Comparison of ENCODE assay signal across 14 cellular contexts in genomic region chrX:22758807-22759481, GRCh38.
DNase-seq lines count a peak whose midpoint lies in the region; ATAC-seq, FAIRE-seq and TF ChIP-seq lines count a peak whose summit lies in the region.
"Had no signal": no experiment of that assay in that cellular context is flagged by ENCODE, and none has a peak within 500 bp of the region (broad histone marks: within the 10 kb centered on the region; RNA-seq: fewer than 3 reads in every experiment).

No MANE protein-coding gene starts in this region.

- H3K36me3 Mint-ChIP-seq in mesothelial cell of epicardium: no peaks in the 10 kb centered on the region
- H3K36me3 Mint-ChIP-seq in activated CD8-positive, alpha-beta T cell treated with anti-CD3 and anti-CD28 coated beads, Interleukin-2, amount 10 ng/mL, durations not matched to agents 7 days and 5 days (ENCODE audit: low read depth): no peaks in the 10 kb centered on the region
- H3K36me3 Mint-ChIP-seq: CD4-positive, alpha-beta memory T cell had no signal

- no peaks in the 10 kb centered on the region for H3K4me1 Mint-ChIP-seq in mesothelial cell of epicardium
- no peaks in the 10 kb centered on the region for H3K4me1 Mint-ChIP-seq in activated CD8-positive, alpha-beta T cell treated with anti-CD3 and anti-CD28 coated beads, Interleukin-2, amount 10 ng/mL, durations not matched to agents 7 days and 5 days (ENCODE audit: low read depth)
- H3K4me1 Mint-ChIP-seq: CD4-positive, alpha-beta memory T cell had no signal

- FAIRE-seq in islet of Langerhans (lab: Jason Lieb, UNC): peak; percentile 21
- FAIRE-seq: small intestine had no signal

- no peak overlapping the region for H3K27ac Mint-ChIP-seq in mesothelial cell of epicardium
- H3K27ac Mint-ChIP-seq in activated CD8-positive, alpha-beta T cell treated with anti-CD3 and anti-CD28 coated beads, Interleukin-2, amount 10 ng/mL, durations not matched to agents 7 days and 5 days: no peak overlapping the region
- H3K27ac Mint-ChIP-seq: CD4-positive, alpha-beta memory T cell had no signal

- CTCF ChIA-PET in activated CD8-positive, alpha-beta T cell treated with anti-CD3 and anti-CD28 coated beads, Interleukin-2, amount 10 ng/mL, durations not matched to agents 7 days and 5 days (lab: Charles Lee): no interaction called here

- H3K27me3 Mint-ChIP-seq in mesothelial cell of epicardium (ENCODE audit: low read depth): no peaks in the 10 kb centered on the region
- no peaks in the 10 kb centered on the region for H3K27me3 Mint-ChIP-seq in activated CD8-positive, alpha-beta T cell treated with anti-CD3 and anti-CD28 coated beads, Interleukin-2, amount 10 ng/mL, durations not matched to agents 7 days and 5 days (ENCODE audit: low read depth)
- H3K27me3 Mint-ChIP-seq: CD4-positive, alpha-beta memory T cell had no signal

- H3K4me3 Mint-ChIP-seq in mesothelial cell of epicardium: no peak overlapping the region
- no peak overlapping the region for H3K4me3 Mint-ChIP-seq in activated CD8-positive, alpha-beta T cell treated with anti-CD3 and anti-CD28 coated beads, Interleukin-2, amount 10 ng/mL, durations not matched to agents 7 days and 5 days
- H3K4me3 Mint-ChIP-seq: CD4-positive, alpha-beta memory T cell had no signal

- DNase-seq in GOT3 (lab: John Stamatoyannopoulos, UW) (no peak), mesothelial cell of epicardium (ENCODE audit: low spot score in 2 of 2, unreplicated experiment in 2 of 2) (no peak)
- no peak for DNase-seq in activated CD8-positive, alpha-beta T cell treated with anti-CD3 and anti-CD28 coated beads, Interleukin-2, amount 10 ng/mL, durations not matched to agents 7 days and 5 days
- DNase-seq: activated gamma-delta T cell treated with Interleukin-2 at 50 U/mL for 16 hours; CD4-positive, alpha-beta memory T cell; mesenchymal stem cell; NCI-H1092 treated with DMSO at 0.1 percent for 48 hours; NCI-H524 treated with DMSO at 0.1 percent for 48 hours; small intestine had no signal

- POLR2A ChIA-PET in activated CD8-positive, alpha-beta T cell treated with anti-CD3 and anti-CD28 coated beads, Interleukin-2, amount 10 ng/mL, durations not matched to agents 7 days and 5 days (lab: Charles Lee): no interaction called here

- TF ChIP-seq CTCF in mesothelial cell of epicardium (IDR thresholded peaks at IDR 0.05; ENCODE audit: unreplicated experiment): no peak

- ATAC-seq in GM19035 (IDR thresholded peaks at IDR 0.05; ENCODE audit: unreplicated experiment) (peak; percentile 89), GM21825 (IDR thresholded peaks at IDR 0.05; ENCODE audit: unreplicated experiment) (peak; percentile 75), HG03108 (IDR thresholded peaks at IDR 0.05; ENCODE audit: unreplicated experiment) (peak; percentile 78)
- no peak for ATAC-seq in activated CD8-positive, alpha-beta T cell treated with anti-CD3 and anti-CD28 coated beads, Interleukin-2, amount 10 ng/mL, durations not matched to agents 7 days and 5 days
- ATAC-seq: HCT116 had no signal

- peaks cover 19% of the 10 kb centered on the region for H3K9me3 Mint-ChIP-seq in mesothelial cell of epicardium
- no peaks in the 10 kb centered on the region for H3K9me3 Mint-ChIP-seq in activated CD8-positive, alpha-beta T cell treated with anti-CD3 and anti-CD28 coated beads, Interleukin-2, amount 10 ng/mL, durations not matched to agents 7 days and 5 days (ENCODE audit: insufficient read depth)
- H3K9me3 Mint-ChIP-seq: CD4-positive, alpha-beta memory T cell had no signal
